Comparison of ENCODE assay signal across 22 cellular contexts in genomic region chr14:102920273-102920997, GRCh38. TPM values are rescaled to one million over a fixed set of nuclear protein-coding genes. Genes with fewer than 3 reads are reported as not detected.
DNase-seq lines count a peak whose midpoint lies in the region; ATAC-seq, FAIRE-seq and TF ChIP-seq lines count a peak whose summit lies in the region.
"Had no signal": no experiment of that assay in that cellular context is flagged by ENCODE, and none has a peak within 500 bp of the region (broad histone marks: within the 10 kb centered on the region; RNA-seq: fewer than 3 reads in every experiment).

No MANE protein-coding gene starts in this region.

- no peak for TF ChIP-seq RAD21 in HepG2 (CRISPR knock-in tag; IDR thresholded peaks at IDR 0.05)
- no peak for TF ChIP-seq RAD21 in IMR-90 (IDR thresholded peaks at IDR 0.05; ENCODE audit: low read length)
- no peak for TF ChIP-seq RAD21 in H1 (IDR thresholded peaks at IDR 0.05 in 1 of 2, conservative IDR thresholded peaks at IDR 0.05 in 1 of 2; ENCODE audit: low read depth in 2 of 2, low read length in 2 of 2)

- H2AFZ ChIP-seq in HepG2 (ENCODE audit: low read length) (no peak overlapping the region), IMR-90 (replicated peaks; ENCODE audit: low read length, poor library complexity) (no peak overlapping the region), H1 (ENCODE audit: low read length) (no peak overlapping the region), trophoblast cell (ENCODE audit: insufficient read depth, low read length, poor library complexity) (no peak overlapping the region)
- H2AFZ ChIP-seq: GM23338 had no signal

- 0 out of 2 replicates have a peak, but pooled peaks cover 5% of the 10 kb centered on the region for H3K9me3 ChIP-seq in HepG2 (ENCODE audit: low read length)
- H3K9me3 ChIP-seq in right lobe of liver: no peaks in the 10 kb centered on the region
- peaks cover 2% of the 10 kb centered on the region; the same call in 1 of the 2 replicates for H3K9me3 ChIP-seq in IMR-90 (ENCODE audit: control insufficient read depth, insufficient read depth, low read length)
- H3K9me3 ChIP-seq in H1 (ENCODE audit: insufficient read depth in 2 of 2, low read depth in 1 of 2, low read length in 1 of 2): no peaks in the 10 kb centered on the region; a peak in 1 of 4 replicates
- H3K9me3 ChIP-seq in trophoblast cell (ENCODE audit: insufficient read depth, low read depth, low read length): peaks cover 11% of the 10 kb centered on the region
- no peaks in the 10 kb centered on the region for H3K9me3 ChIP-seq in transverse colon
- H3K9me3 ChIP-seq: Caco-2 had no signal

- H3K23ac ChIP-seq in IMR-90 (ENCODE audit: low read depth, low read length): no peak overlapping the region
- no peak overlapping the region for H3K23ac ChIP-seq in H1 (ENCODE audit: insufficient read length)
- H3K23ac ChIP-seq in trophoblast cell (ENCODE audit: low read length): no peak overlapping the region

- no peak overlapping the region for H3K18ac ChIP-seq in IMR-90 (ENCODE audit: low read depth, low read length)
- H3K18ac ChIP-seq in H1 (ENCODE audit: extremely low read depth, low read length): no peak overlapping the region
- H3K18ac ChIP-seq in trophoblast cell (ENCODE audit: low read length): no peak overlapping the region

- H4K5ac ChIP-seq in IMR-90 (ENCODE audit: low read depth, low read length): no peak overlapping the region
- H4K5ac ChIP-seq in H1 (ENCODE audit: insufficient read length, low read depth, low read length): no peak overlapping the region

- H3K79me1 ChIP-seq in IMR-90 (ENCODE audit: low read depth in 1 of 2, low read length in 2 of 2): no peaks in the 10 kb centered on the region
- no peaks in the 10 kb centered on the region for H3K79me1 ChIP-seq in H1 (ENCODE audit: low read depth, low read length)
- no peaks in the 10 kb centered on the region for H3K79me1 ChIP-seq in trophoblast cell (ENCODE audit: low read length)

- DNase-seq in HepG2 (ENCODE audit: low spot score) (no peak), right lobe of liver (no peak), IMR-90 (no peak), H1 (ENCODE audit: low read depth in 1 of 2, low spot score in 2 of 2) (no peak), trophoblast cell (no peak), NCI-H2029 (lab: John Stamatoyannopoulos, UW) (no peak), transverse colon (no peak), GM19239 (ENCODE audit: insufficient read length, low spot score) (no peak)
- DNase-seq: Caco-2; CD4-positive, CD25-positive, alpha-beta regulatory T cell; DMS79; EL; GDM1; H7; HCEC 1CT had no signal

- dilution Hi-C loops in IMR-90 (cut with HindIII; ENCODE audit: low sequenced_read_pairs, unreplicated experiment): no loop called here

- FAIRE-seq in HepG2 (lab: Jason Lieb, UNC) (no peak), H1 (lab: Jason Lieb, UNC) (no peak), GM19239 (lab: Jason Lieb, UNC) (no peak)
- FAIRE-seq: A204.1, GM12878 had no signal

- no peak overlapping the region for H3K56ac ChIP-seq in IMR-90 (ENCODE audit: extremely low read depth, insufficient read depth, low read length)
- H3K56ac ChIP-seq in H1 (replicated peaks; ENCODE audit: insufficient read length, low read depth, low read length): peak overlapping the region; percentile 92

- POLR2A ChIA-PET in HepG2 (lab: Yijun Ruan, JAX) (no interaction called here), IMR-90 (lab: Charles Lee; ENCODE audit: unreplicated experiment) (no interaction called here), H1 (lab: Charles Lee; ENCODE audit: partially characterized antibody) (no interaction called here)

- no peaks in the 10 kb centered on the region for H4K20me1 ChIP-seq in HepG2 (ENCODE audit: insufficient read depth, low read length)
- no peaks in the 10 kb centered on the region for H4K20me1 ChIP-seq in IMR-90 (ENCODE audit: insufficient read depth, low read length)
- H4K20me1 ChIP-seq in H1 (replicated peaks in 1 of 2; ENCODE audit: control insufficient read depth in 1 of 2, insufficient read depth in 2 of 2, low read length in 2 of 2): peaks cover 0 to 13% of the 10 kb centered on the region in 2 experiments
- H4K20me1 ChIP-seq: BLaER1 had no signal

- no peak overlapping the region for H4K12ac ChIP-seq in trophoblast cell (ENCODE audit: low read depth, low read length)

- ATAC-seq in HepG2 (no peak), right lobe of liver (no peak), IMR-90 (ENCODE audit: low read depth) (no peak)
- ATAC-seq: CD8-positive, alpha-beta T cell; GM12878; GM23338 had no signal

- H4K8ac ChIP-seq in IMR-90 (ENCODE audit: low read depth in 2 of 2, low read length in 2 of 2): no peak overlapping the region
- H4K8ac ChIP-seq in H1 (ENCODE audit: extremely low read depth, insufficient read depth, low read length): no peak overlapping the region
- H4K8ac ChIP-seq in trophoblast cell (ENCODE audit: low read depth, low read length): no peak overlapping the region

- H3K36me3 ChIP-seq in HepG2 (replicated peaks in 1 of 2; ENCODE audit: control insufficient read depth in 1 of 2, insufficient read depth in 2 of 2, low read length in 2 of 2): no peaks in the 10 kb centered on the region
- no peaks in the 10 kb centered on the region for H3K36me3 ChIP-seq in right lobe of liver
- no peaks in the 10 kb centered on the region for H3K36me3 ChIP-seq in IMR-90 (ENCODE audit: control insufficient read depth, insufficient read depth, low read length)
- no peaks in the 10 kb centered on the region for H3K36me3 ChIP-seq in H1 (ENCODE audit: control insufficient read depth in 2 of 4, insufficient read depth in 4 of 4, low read length in 3 of 4)
- H3K36me3 ChIP-seq in trophoblast cell (ENCODE audit: control insufficient read depth in 1 of 2, insufficient read depth in 2 of 2, low read length in 2 of 2): no peaks in the 10 kb centered on the region
- H3K36me3 ChIP-seq in transverse colon: no peaks in the 10 kb centered on the region
- H3K36me3 ChIP-seq: BLaER1 had no signal

- H3K14ac ChIP-seq in IMR-90 (replicated peaks; ENCODE audit: low read depth, low read length): no peak overlapping the region
- no peak overlapping the region for H3K14ac ChIP-seq in H1 (ENCODE audit: insufficient read length)
- no peak overlapping the region for H3K14ac ChIP-seq in trophoblast cell (ENCODE audit: low read length)

- H3K9ac ChIP-seq in HepG2 (ENCODE audit: insufficient read depth, low read depth, low read length): no peak overlapping the region
- H3K9ac ChIP-seq in IMR-90 (ENCODE audit: low read depth, low read length): no peak overlapping the region
- no peak overlapping the region; a peak in 1 of 7 replicates for H3K9ac ChIP-seq in H1 (replicated peaks in 1 of 4; ENCODE audit: extremely low read depth in 1 of 4, low read depth in 3 of 4, low read length in 3 of 4)
- no peak overlapping the region for H3K9ac ChIP-seq in trophoblast cell (ENCODE audit: low read length)
- H3K9ac ChIP-seq: BLaER1 had no signal

- no peak overlapping the region for H3K4me3 ChIP-seq in HepG2 (replicated peaks in 1 of 3; ENCODE audit: insufficient read depth in 1 of 3, low read depth in 2 of 3, low read length in 3 of 3)
- no peak overlapping the region for H3K4me3 ChIP-seq in right lobe of liver
- no peak overlapping the region for H3K4me3 ChIP-seq in IMR-90 (ENCODE audit: insufficient read depth, low read depth, low read length)
- no peak overlapping the region for H3K4me3 ChIP-seq in H1 (ENCODE audit: extremely low read depth in 1 of 4, insufficient read depth in 2 of 4, low read depth in 3 of 4, low read length in 4 of 4)
- peak overlapping the region; percentile 43 for H3K4me3 ChIP-seq in trophoblast cell (ENCODE audit: low read depth, low read length)
- H3K4me3 ChIP-seq in transverse colon: no peak overlapping the region
- H3K4me3 ChIP-seq: BLaER1, GM12878, GM23338 had no signal

- CTCF ChIA-PET in HepG2 (lab: Yijun Ruan, JAX; ENCODE audit: low intra/inter-chr PET ratio, low total read pairs): no interaction called here
- CTCF ChIA-PET in IMR-90 (lab: Yijun Ruan, JAX): no interaction called here
- CTCF ChIA-PET in H1 (lab: Charles Lee; ENCODE audit: partially characterized antibody): no interaction called here

- H3K4ac ChIP-seq in IMR-90 (ENCODE audit: low read depth, low read length): no peak overlapping the region
- no peak overlapping the region for H3K4ac ChIP-seq in H1 (replicated peaks; ENCODE audit: insufficient read length, low read depth, low read length)
- H3K4ac ChIP-seq in trophoblast cell (ENCODE audit: low read depth, low read length): no peak overlapping the region

- H3K27ac ChIP-seq in HepG2 (ENCODE audit: extremely low read length, insufficient read depth, low read length): no peak overlapping the region
- no peak overlapping the region for H3K27ac ChIP-seq in right lobe of liver
- H3K27ac ChIP-seq in IMR-90 (ENCODE audit: insufficient read depth, low read length): no peak overlapping the region
- H3K27ac ChIP-seq in H1 (ENCODE audit: low read depth, low read length): no peak overlapping the region
- H3K27ac ChIP-seq in trophoblast cell (ENCODE audit: low read depth, low read length): no peak overlapping the region
- no peak overlapping the region for H3K27ac ChIP-seq in transverse colon
- H3K27ac ChIP-seq: 22Rv1, BLaER1, C4-2B had no signal

- peak overlapping the region; percentile 34 for H2BK5ac ChIP-seq in IMR-90 (ENCODE audit: low read depth, low read length, poor library complexity, severe bottlenecking)
- no peak overlapping the region for H2BK5ac ChIP-seq in H1 (ENCODE audit: low read depth, low read length)
- H2BK5ac ChIP-seq in trophoblast cell (ENCODE audit: low read depth, low read length, poor library complexity): no peak overlapping the region

- no peak overlapping the region for H2BK20ac ChIP-seq in IMR-90 (ENCODE audit: low read depth, low read length)
- no peak overlapping the region for H2BK20ac ChIP-seq in H1 (ENCODE audit: low read length)

- H3K9me1 ChIP-seq in IMR-90 (ENCODE audit: insufficient read depth, low read length): 0 out of 2 replicates have a peak, but pooled peaks cover 3% of the 10 kb centered on the region

- H2BK12ac ChIP-seq in H1 (ENCODE audit: low read depth, low read length) (no peak overlapping the region), trophoblast cell (ENCODE audit: low read length) (no peak overlapping the region)

- H3K27me3 ChIP-seq in HepG2 (ENCODE audit: control insufficient read depth in 1 of 2, insufficient read depth in 2 of 2, low read length in 2 of 2): no peaks in the 10 kb centered on the region
- H3K27me3 ChIP-seq in right lobe of liver: no peaks in the 10 kb centered on the region
- peaks cover 37% of the 10 kb centered on the region for H3K27me3 ChIP-seq in IMR-90 (ENCODE audit: control insufficient read depth, insufficient read depth, low read length)
- peaks cover 18 to 38% (median 32%) of the 10 kb centered on the region in 4 experiments; a peak in 6 of 7 replicates for H3K27me3 ChIP-seq in H1 (replicated peaks in 1 of 4; ENCODE audit: control insufficient read depth in 3 of 4, extremely low read depth in 1 of 4, insufficient read depth in 3 of 4, low read length in 3 of 4)
- no peaks in the 10 kb centered on the region for H3K27me3 ChIP-seq in trophoblast cell (ENCODE audit: insufficient read depth, low read length)
- peaks cover 31% of the 10 kb centered on the region for H3K27me3 ChIP-seq in transverse colon

- in situ Hi-C loops in HepG2 (cut with HindIII; ENCODE audit: extremely low pct_ligation_motif_present, low pct_unique_long_range_greater_than_20kb): no loop called here
- in situ Hi-C loops in IMR-90 (cut with MboI; ENCODE audit: low sequenced_read_pairs): no loop called here
- in situ Hi-C loops in transverse colon (cut with MboI; ENCODE audit: low pct_ligation_motif_present in 1 of 4, low pct_unique_long_range_greater_than_20kb in 1 of 4, low sequenced_read_pairs in 3 of 4): loop anchor here in 3 of 4 donors (25.0 kb wide), 2 partner anchors 158 to 233 kb away; no protein-coding TSS in a partner anchor

- H2BK120ac ChIP-seq in IMR-90 (ENCODE audit: low read depth, low read length) (no peak overlapping the region), H1 (replicated peaks; ENCODE audit: low read depth, low read length) (no peak overlapping the region), trophoblast cell (ENCODE audit: insufficient read depth, low read length, poor library complexity) (no peak overlapping the region)

- TF ChIP-seq POLR2A in HepG2 (IDR thresholded peaks at IDR 0.05; ENCODE audit: insufficient read depth in 1 of 2, low read depth in 2 of 2, low read length in 2 of 2) (no peak), right lobe of liver (IDR thresholded peaks at IDR 0.05) (no peak), IMR-90 (IDR thresholded peaks at IDR 0.05; ENCODE audit: low read depth, low read length) (no peak), H1 (IDR thresholded peaks at IDR 0.05; ENCODE audit: control extremely low read depth in 1 of 2, low read depth in 2 of 2, low read length in 2 of 2) (no peak), transverse colon (IDR thresholded peaks at IDR 0.05) (no peak)

- no peak for TF ChIP-seq CTCF in HepG2 (CRISPR knock-in tag; IDR thresholded peaks at IDR 0.05)
- no peak for TF ChIP-seq CTCF in right lobe of liver (IDR thresholded peaks at IDR 0.05)
- no peak for TF ChIP-seq CTCF in IMR-90 (conservative IDR thresholded peaks at IDR 0.05; ENCODE audit: low read depth, low read length)
- no peak for TF ChIP-seq CTCF in H1 (IDR thresholded peaks at IDR 0.05; ENCODE audit: control extremely low read depth in 1 of 3, insufficient read depth in 1 of 3, low read depth in 1 of 3, low read length in 3 of 3)
- TF ChIP-seq CTCF in transverse colon (IDR thresholded peaks at IDR 0.05): no peak

- H2BK15ac ChIP-seq in IMR-90 (ENCODE audit: low read depth, low read length): no peak overlapping the region
- no peak overlapping the region for H2BK15ac ChIP-seq in H1 (ENCODE audit: low read length)

- no TSS peak for BruUV-seq in HepG2 (replicated peaks; lab: Mats Ljungman, UMichigan)
- no TSS peak for BruUV-seq in IMR-90 (replicated peaks; lab: Mats Ljungman, UMichigan)

- H3K4me1 ChIP-seq in HepG2 (ENCODE audit: insufficient read depth, low read length) (peaks cover 30% of the 10 kb centered on the region), right lobe of liver (peaks cover 0 to 14% (median 0%) of the 10 kb centered on the region in 4 donors), IMR-90 (ENCODE audit: control insufficient read depth, insufficient read depth, low read length) (no peaks in the 10 kb centered on the region; the same call in 1 of the 2 replicates), H1 (replicated peaks in 1 of 4; ENCODE audit: control insufficient read depth in 3 of 4, insufficient read depth in 4 of 4, low read length in 3 of 4) (peaks cover 0 to 10% (median 5%) of the 10 kb centered on the region in 4 experiments; a peak in 6 of 7 replicates), trophoblast cell (ENCODE audit: control insufficient read depth in 1 of 2, insufficient read depth in 2 of 2, low read length in 2 of 2) (no peaks in the 10 kb centered on the region), transverse colon (peaks cover 0 to 21% (median 15%) of the 10 kb centered on the region in 4 donors)

- no peak overlapping the region for H4K91ac ChIP-seq in IMR-90 (ENCODE audit: insufficient read depth, low read depth, low read length)
- no peak overlapping the region for H4K91ac ChIP-seq in H1 (replicated peaks; ENCODE audit: insufficient read length, low read length)
- no peak overlapping the region for H4K91ac ChIP-seq in trophoblast cell (ENCODE audit: low read depth, low read length)

- 93% methylated on average over 5 of the region's 5 CpGs for WGBS in HepG2 (ENCODE audit: low lambda C conversion rate)
- 92% methylated on average over 5 of the region's 5 CpGs for WGBS in right lobe of liver (ENCODE audit: insufficient coverage, low coverage, low lambda C conversion rate, missing lambda C conversion rate)
- 93 to 100% methylated on average over 2 to 5 of the region's 5 CpGs for whole genome bisulfite sequencing in IMR-90 (ENCODE audit: extremely low coverage in 2 of 2, insufficient read length in 1 of 2), 2 experiments
- WGBS in H1 (ENCODE audit: extremely low coverage in 1 of 2, insufficient coverage in 1 of 2, insufficient read length in 1 of 2, insufficient replicate concordance in 2 of 2, low coverage in 1 of 2, low lambda C conversion rate in 2 of 2, missing lambda C conversion rate in 1 of 2), 2 experiments: 89 to 100% methylated on average over 2 to 5 of the region's 5 CpGs
- 100% methylated on average over 5 of the region's 5 CpGs for WGBS in trophoblast cell (ENCODE audit: extremely low coverage, insufficient coverage, insufficient read length)
- WGBS in transverse colon (ENCODE audit: low coverage in 1 of 2), 2 donors: 95 to 96% methylated on average over 5 of the region's 5 CpGs

- H3K4me2 ChIP-seq in HepG2 (ENCODE audit: low read depth, low read length): no peak overlapping the region
- no peak overlapping the region for H3K4me2 ChIP-seq in IMR-90 (ENCODE audit: low read depth, low read length)
- no peak overlapping the region for H3K4me2 ChIP-seq in H1 (ENCODE audit: insufficient read depth in 1 of 2, low read depth in 2 of 2, low read length in 2 of 2)
- no peak overlapping the region for H3K4me2 ChIP-seq in trophoblast cell (ENCODE audit: low read length)
- H3K4me2 ChIP-seq: BLaER1, GM23338 had no signal

- H2AK5ac ChIP-seq in IMR-90 (ENCODE audit: low read depth, low read length): no peak overlapping the region; the same call in 1 of the 2 replicates
- no peak overlapping the region for H2AK5ac ChIP-seq in H1 (ENCODE audit: low read depth, low read length)
- no peak overlapping the region for H2AK5ac ChIP-seq in trophoblast cell (ENCODE audit: low read length)

- TF ChIP-seq EP300 in HepG2 (IDR thresholded peaks at IDR 0.05; ENCODE audit: low read depth in 2 of 2, low read length in 2 of 2) (no peak), HepG2 (CRISPR knock-in tag; IDR thresholded peaks at IDR 0.05; ENCODE audit: borderline replicate concordance) (no peak), H1 (IDR thresholded peaks at IDR 0.05; ENCODE audit: borderline replicate concordance in 1 of 2, low read depth in 2 of 2, low read length in 2 of 2) (no peak), transverse colon (IDR thresholded peaks at IDR 0.05; ENCODE audit: low read depth) (no peak)

- peaks cover 38% of the 10 kb centered on the region; the same call in 1 of the 2 replicates for H3K23me2 ChIP-seq in H1 (ENCODE audit: low read depth, low read length)

- no peak overlapping the region for H2AK9ac ChIP-seq in IMR-90 (replicated peaks; ENCODE audit: low read depth, low read length, poor library complexity)

- intact Hi-C loops in HepG2 (cut with micrococcal nuclease; ENCODE audit: unreplicated experiment): loop anchor here (5.0 kb wide), 1 partner anchor 228 kb away; no protein-coding TSS in a partner anchor
- intact Hi-C loops in right lobe of liver (cut with DNase I): no loop called here
- intact Hi-C loops in IMR-90 (cut with micrococcal nuclease): no loop called here
- intact Hi-C loops in transverse colon (cut with DNase I; ENCODE audit: low total_unique reads): no loop called here

- H3K79me2 ChIP-seq in HepG2 (ENCODE audit: insufficient read depth, low read length) (no peaks in the 10 kb centered on the region), H1 (ENCODE audit: control insufficient read depth in 1 of 2, insufficient read depth in 2 of 2, low read length in 2 of 2) (no peaks in the 10 kb centered on the region), trophoblast cell (ENCODE audit: control insufficient read depth, insufficient read depth, low read length, poor library complexity) (no peaks in the 10 kb centered on the region)

RNA-seq across cellular contexts. Expression of gene AMN, which starts 2.0 kb away (rescaled TPM):
- total RNA-seq in HepG2 (2016; rRNA removed; fragmentation: Illumina TruSeq; extraction: Trizol): 8.2 and 33.1 TPM in 2 replicates
- total RNA-seq in HepG2 (2016; cell fraction: cytosol; rRNA removed; fragmentation: Illumina TruSeq; extraction: Trizol; ENCODE audit: low read depth): 5.2 and 6.0 TPM in 2 replicates
- 9.3 and 30.8 TPM in 2 replicates for total RNA-seq in HepG2 (2016; cell fraction: insoluble cytoplasmic fraction; rRNA removed; fragmentation: Illumina TruSeq; extraction: Trizol)
- total RNA-seq in HepG2 (2016; cell fraction: membrane; rRNA removed; fragmentation: Illumina TruSeq; extraction: Trizol): 7.8 and 9.0 TPM in 2 replicates
- 29.3 and 33.8 TPM in 2 replicates for total RNA-seq in HepG2 (2016; cell fraction: nucleus; rRNA removed; fragmentation: Illumina TruSeq; extraction: Trizol)
- 9.8 and 18.9 TPM in 2 replicates for polyA plus RNA-seq in HepG2 (2011; rRNA removed)
- polyA plus RNA-seq in HepG2 (2011; cell fraction: cytosol; rRNA removed): 13.3 and 22.3 TPM in 2 replicates
- 158 and 165 TPM in 2 replicates for polyA plus RNA-seq in HepG2 (2011; cell fraction: nucleus; rRNA removed)
- 15.1 and 18.5 TPM in 2 replicates for polyA plus RNA-seq in HepG2 (2012)
- 3.8 and 4.1 TPM in 2 replicates for polyA plus RNA-seq in HepG2 (2016; cell fraction: cytosol; fragmentation: Illumina TruSeq; extraction: Trizol; ENCODE audit: low read depth)
- 9.2 and 10.3 TPM in 2 replicates for polyA plus RNA-seq in HepG2 (2016; cell fraction: insoluble cytoplasmic fraction; fragmentation: Illumina TruSeq; extraction: Trizol; ENCODE audit: low read depth)
- 5.6 and 6.3 TPM in 2 replicates for polyA plus RNA-seq in HepG2 (2016; cell fraction: membrane; fragmentation: Illumina TruSeq; extraction: Trizol; ENCODE audit: low read depth)
- polyA plus RNA-seq in HepG2 (2016; cell fraction: nucleus; fragmentation: Illumina TruSeq; extraction: Trizol; ENCODE audit: insufficient read depth, low read depth): 62.6 and 64.7 TPM in 2 replicates
- polyA minus RNA-seq in HepG2 (2011; rRNA and poly(A)+ RNA removed; ENCODE audit: low replicate concordance): 0.14 and 21.4 TPM in 2 replicates
- 12.3 and 17.0 TPM in 2 replicates for polyA minus RNA-seq in HepG2 (2011; cell fraction: cytosol; rRNA and poly(A)+ RNA removed)
- polyA minus RNA-seq in HepG2 (2011; cell fraction: nucleus; rRNA and poly(A)+ RNA removed): 14.8 and 15.0 TPM in 2 replicates
- total RNA-seq in right lobe of liver: 10 to 100 TPM in 5 of 6 experiments, 1 to 10 TPM in 1; 7.1 to 69.1 (median 28.6) TPM
- total RNA-seq in IMR-90 (2012; rRNA removed): under 0.01 TPM in 1 of 2 replicates, not detected in the other
- polyA plus RNA-seq in IMR-90 (2012; rRNA removed): 0.11 and 0.24 TPM in 2 replicates
- 0.08 and 0.37 TPM in 2 replicates for polyA plus RNA-seq in IMR-90 (2012; cell fraction: cytosol; rRNA removed)
- 0.95 and 3.4 TPM in 2 replicates for polyA plus RNA-seq in IMR-90 (2012; cell fraction: nucleus; rRNA removed; ENCODE audit: low replicate concordance)
- 0.99 and 1.5 TPM in 2 replicates for total RNA-seq in H1 (2021; fragmentation: NEBNext Ultra II Directional; extraction: Animal tissue kit (Norgen Biotek cat#: 25700))
- 0.77 and 1.5 TPM in 2 replicates for polyA plus RNA-seq in H1 (2011; rRNA removed)
- 0.78 TPM for polyA plus RNA-seq in H1 (2011; cell fraction: cytosol; rRNA removed)
- 5.4 TPM for polyA plus RNA-seq in H1 (2011; cell fraction: nucleus; rRNA removed)
- 0.54 to 0.84 TPM (median 0.70 TPM) in 4 replicates for polyA plus RNA-seq in H1 (2012, experiment 1 of 2)
- 0.45 TPM for polyA plus RNA-seq in H1 (2012, experiment 2 of 2)
- 1.5 TPM for polyA plus RNA-seq in H1 (2013, experiment 1 of 2)
- polyA plus RNA-seq in H1 (2013, experiment 2 of 2): 1.3 TPM
- polyA minus RNA-seq in H1 (2011; rRNA and poly(A)+ RNA removed): 0.16 TPM in 1 of 2 replicates, not detected in the other
- polyA minus RNA-seq in H1 (2011; cell fraction: cytosol; rRNA and poly(A)+ RNA removed): 0.59 TPM
- 0.50 TPM for polyA minus RNA-seq in H1 (2011; cell fraction: nucleus; rRNA and poly(A)+ RNA removed)
- 0.66 and 0.89 TPM in 2 replicates for polyA plus RNA-seq in trophoblast cell (2013)
- 100 to 1,000 TPM; 306 to 597 (median 420) TPM for total RNA-seq in transverse colon

Comparison
In these comparisons a context has a peak if more than half of its experiments do, and no peak if none do; other contexts are left out.
1. RNA of gene AMN, which starts 2.0 kb away (total RNA-seq): 306 to 597 TPM in transverse colon; 7.1 to 69.1 TPM in right lobe of liver, 5.2 to 33.8 TPM in HepG2, 0.99 to 1.5 TPM in H1 and under 0.01 TPM in IMR-90; every median in the first group is over 4 times any median in the second.
2. in situ Hi-C loops: an anchor here in transverse colon (25.0 kb wide); none called in HepG2 and IMR-90.